ENCODE assay signal across 11 cellular contexts in genomic region chr1:214447557-214447871, GRCh38.
DNase-seq lines count a peak whose midpoint lies in the region; ATAC-seq and TF ChIP-seq lines count a peak whose summit lies in the region.
"Had no signal": no experiment of that assay in that cellular context is flagged by ENCODE, and none has a peak within 500 bp of the region (broad histone marks: within the 10 kb centered on the region; RNA-seq: fewer than 3 reads in every experiment).

No MANE protein-coding gene starts in this region.

- peak overlapping the region; percentile 93 for H3K27ac ChIP-seq in foreskin keratinocyte
- H3K27ac ChIP-seq in skin epidermis, result peak overlapping the region in 15 of 21 experiments; percentile 4 to 77 (median 50)
- no peak overlapping the region for H3K27ac ChIP-seq in aorta (ENCODE audit: low read depth in 1 of 2, low read length in 2 of 2)
- H3K27ac ChIP-seq: upper lobe of right lung had no signal

- H3K27me3 ChIP-seq in foreskin keratinocyte (no peaks in the 10 kb centered on the region), aorta (ENCODE audit: control insufficient read depth in 1 of 2, insufficient read depth in 2 of 2, low read length in 1 of 2) (no peaks in the 10 kb centered on the region)
- H3K27me3 ChIP-seq: upper lobe of right lung had no signal

- H3K27me3 Mint-ChIP-seq in activated T-cell treated with anti-CD3 and anti-CD28 coated beads, Interleukin-2, amount 50 U/mL, for 24 hours, result peaks cover 11% of the 10 kb centered on the region
- peaks cover 7% of the 10 kb centered on the region for H3K27me3 Mint-ChIP-seq in activated T-cell treated with anti-CD3 and anti-CD28 coated beads, Interleukin-2, amount 50 U/mL, for 4 hours (ENCODE audit: low read depth)

- peak overlapping the region; percentile 18 for H3K27ac Mint-ChIP-seq in activated T-cell treated with anti-CD3 and anti-CD28 coated beads, Interleukin-2, amount 50 U/mL, for 24 hours
- H3K27ac Mint-ChIP-seq: T-helper 17 cell had no signal

- DNase-seq in activated T-cell treated with anti-CD3 and anti-CD28 coated beads, Interleukin-2, amount 50 U/mL, for 24 hours, result no peak
- DNase-seq in activated T-cell treated with anti-CD3 and anti-CD28 coated beads, Interleukin-2, amount 50 U/mL, for 4 hours, result no peak
- DNase-seq in foreskin keratinocyte (no peak), NCI-H1048 (lab: John Stamatoyannopoulos, UW) (no peak), aorta (no peak)
- DNase-seq: NCI-H1930, T-helper 17 cell, upper lobe of right lung had no signal

- H3K36me3 Mint-ChIP-seq in activated T-cell treated with anti-CD3 and anti-CD28 coated beads, Interleukin-2, amount 50 U/mL, for 24 hours (ENCODE audit: low read depth), result no peaks in the 10 kb centered on the region
- no peaks in the 10 kb centered on the region for H3K36me3 Mint-ChIP-seq in activated T-cell treated with anti-CD3 and anti-CD28 coated beads, Interleukin-2, amount 50 U/mL, for 4 hours (ENCODE audit: insufficient read depth)

- no peaks in the 10 kb centered on the region for H3K9me3 ChIP-seq in aorta (ENCODE audit: control insufficient read depth, low read length)
- H3K9me3 ChIP-seq: upper lobe of right lung had no signal

- no peak overlapping the region for H3K4me3 Mint-ChIP-seq in activated T-cell treated with anti-CD3 and anti-CD28 coated beads, Interleukin-2, amount 50 U/mL, for 24 hours
- no peak overlapping the region for H3K4me3 Mint-ChIP-seq in activated T-cell treated with anti-CD3 and anti-CD28 coated beads, Interleukin-2, amount 50 U/mL, for 4 hours
- H3K4me3 Mint-ChIP-seq: T-helper 17 cell had no signal

- no peak for ATAC-seq in activated T-cell treated with anti-CD3 and anti-CD28 coated beads, Interleukin-2, amount 50 U/mL, for 4 hours
- ATAC-seq in foreskin keratinocyte, result no peak
- no peak for ATAC-seq in HG03039 (IDR thresholded peaks at IDR 0.05; ENCODE audit: unreplicated experiment)
- no peak for ATAC-seq in aorta (ENCODE audit: low FRiP score)
- ATAC-seq: T-helper 17 cell had no signal

- H3K4me1 ChIP-seq in foreskin keratinocyte, result peaks cover 44% of the 10 kb centered on the region
- peaks cover 0 to 2% of the 10 kb centered on the region in 2 donors for H3K4me1 ChIP-seq in aorta (ENCODE audit: control insufficient read depth in 1 of 2, insufficient read depth in 2 of 2, low read length in 2 of 2)
- H3K4me1 ChIP-seq: upper lobe of right lung had no signal

- intact Hi-C loops in aorta (cut with DNase I), result no loop called here

- TF ChIP-seq CTCF in WI38 (IDR thresholded peaks at IDR 0.05; ENCODE audit: low read depth, low read length) (no peak), foreskin keratinocyte (conservative IDR thresholded peaks at IDR 0.05) (no peak)

- 91 to 92% methylated on average over 2 of the region's 2 CpGs for WGBS in aorta, 2 donors

- peaks cover 2% of the 10 kb centered on the region for H3K9me3 Mint-ChIP-seq in activated T-cell treated with anti-CD3 and anti-CD28 coated beads, Interleukin-2, amount 50 U/mL, for 24 hours
- H3K9me3 Mint-ChIP-seq in activated T-cell treated with anti-CD3 and anti-CD28 coated beads, Interleukin-2, amount 50 U/mL, for 4 hours, result no peaks in the 10 kb centered on the region

- peaks cover 0 to 4% of the 10 kb centered on the region in 2 donors for H3K36me3 ChIP-seq in aorta (ENCODE audit: control insufficient read depth in 1 of 2, insufficient read depth in 2 of 2, low read length in 1 of 2)
- H3K36me3 ChIP-seq: upper lobe of right lung had no signal

- H3K4me3 ChIP-seq in WI38 (ENCODE audit: low read depth, low read length) (peak overlapping the region; percentile 47), skin epidermis (no peak overlapping the region), aorta (ENCODE audit: low read length in 2 of 2) (no peak overlapping the region)
- H3K4me3 ChIP-seq: upper lobe of right lung had no signal

- H3K4me1 Mint-ChIP-seq in activated T-cell treated with anti-CD3 and anti-CD28 coated beads, Interleukin-2, amount 50 U/mL, for 24 hours (ENCODE audit: low read depth), result peaks cover 62% of the 10 kb centered on the region
- peaks cover 3% of the 10 kb centered on the region for H3K4me1 Mint-ChIP-seq in activated T-cell treated with anti-CD3 and anti-CD28 coated beads, Interleukin-2, amount 50 U/mL, for 4 hours (ENCODE audit: low read depth)
- H3K4me1 Mint-ChIP-seq: T-helper 17 cell had no signal

Comparison
In these comparisons a context has a peak if more than half of its experiments do, and no peak if none do; other contexts are left out.
1. H3K27ac ChIP-seq: peak in foreskin keratinocyte (single experiment) and skin epidermis (15 of 21); none in aorta (0 of 2).